Comparison of ENCODE assay signal across 8 cellular contexts in the genomic region with DNA sequence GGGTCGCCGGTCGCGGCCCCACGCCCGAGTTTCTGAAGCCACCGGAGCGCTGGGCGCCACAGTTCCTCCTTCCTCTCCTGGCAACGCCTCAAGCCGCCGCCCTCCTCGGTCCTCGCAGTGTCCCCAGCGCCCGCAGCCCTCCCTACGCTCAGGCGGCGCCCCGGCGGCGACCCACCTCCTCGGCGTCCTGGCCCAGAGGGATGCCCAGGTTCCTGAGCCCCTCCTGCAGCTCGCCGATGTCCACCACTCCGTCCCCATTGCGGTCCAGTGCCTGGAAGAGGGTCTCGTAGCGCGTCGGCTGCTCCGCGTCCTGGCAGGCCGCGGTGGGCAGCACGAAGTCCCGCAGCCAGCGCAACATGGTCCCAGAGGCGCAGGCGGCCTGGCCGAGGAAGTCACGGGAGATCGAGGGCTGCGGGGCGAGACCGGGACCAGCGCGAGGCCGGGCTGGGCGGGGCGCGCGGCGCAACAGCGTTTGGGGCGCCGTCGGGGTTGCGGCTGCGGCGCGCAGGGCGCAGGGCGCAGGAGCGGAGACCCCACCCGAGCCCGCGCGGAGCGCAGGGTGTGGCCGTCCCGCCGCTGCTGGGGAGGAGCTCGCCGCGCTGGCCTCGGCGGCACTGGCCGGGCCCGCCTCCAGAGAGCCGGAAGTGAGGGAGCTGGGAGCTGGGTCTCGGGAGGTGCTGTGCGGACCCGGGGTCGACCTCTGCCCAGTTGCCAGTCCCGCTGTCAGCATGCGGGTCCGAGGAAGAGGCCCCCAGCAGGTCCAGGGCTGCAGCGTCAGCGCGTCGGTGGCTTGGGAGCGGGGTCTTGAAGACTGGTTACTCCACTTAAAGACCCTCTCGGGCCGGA. TPM values are rescaled to one million over a fixed set of nuclear protein-coding genes. Genes with fewer than 3 reads are reported as not detected.
DNase-seq lines count a peak whose midpoint lies in the region; ATAC-seq and TF ChIP-seq lines count a peak whose summit lies in the region.

A gene (minus strand): TSS at position 563 of the 846 bp plus-strand sequence. CDS start 205 bp downstream, at position 358.

- H3K79me2 ChIP-seq in DND-41 (ENCODE audit: insufficient read depth, low read length), result peaks cover 38% of the 10 kb centered on the region
- no peaks in the 10 kb centered on the region for H3K79me2 ChIP-seq in SU-DHL-6 (ENCODE audit: insufficient read depth, low read length)
- H3K79me2 ChIP-seq in parathyroid adenoma, result no peaks in the 10 kb centered on the region

- H3K4me3 ChIP-seq in DND-41 (ENCODE audit: low read depth in 1 of 2, low read length in 2 of 2) (peak within 1 kb of the TSS; percentile 52 to 79), SU-DHL-6 (ENCODE audit: insufficient read depth, low read length, poor library complexity, severe bottlenecking) (peak within 1 kb of the TSS; percentile 62), parathyroid adenoma (ENCODE audit: low read depth, low read length) (peak within 1 kb of the TSS; percentile 89), tibial artery (peak within 1 kb of the TSS; percentile 84 to 88)

- peak within 1 kb of the TSS; percentile 98 for H2AFZ ChIP-seq in DND-41 (ENCODE audit: low read depth, low read length)
- peak within 1 kb of the TSS; percentile 98 for H2AFZ ChIP-seq in SU-DHL-6 (ENCODE audit: low read depth, low read length, severe bottlenecking)
- H2AFZ ChIP-seq in parathyroid adenoma, result peak within 1 kb of the TSS; percentile 89

- 0 out of 2 replicates have a peak, but pooled peaks cover 11% of the 10 kb centered on the region for H3F3A ChIP-seq in SU-DHL-6 (ENCODE audit: insufficient read depth)

- TF ChIP-seq CTCF in DND-41 (IDR thresholded peaks at IDR 0.05; ENCODE audit: borderline replicate concordance, extremely low read depth, low read length, poor library complexity, severe bottlenecking), result no peak
- TF ChIP-seq CTCF in SU-DHL-6 (IDR thresholded peaks at IDR 0.05; ENCODE audit: insufficient read depth, low read length, poor library complexity, severe bottlenecking), result no peak
- TF ChIP-seq CTCF in parathyroid adenoma (IDR thresholded peaks at IDR 0.05), result no peak
- no peak for TF ChIP-seq CTCF in tibial artery (IDR thresholded peaks at IDR 0.05)

- H4K20me1 ChIP-seq in DND-41 (ENCODE audit: insufficient read depth, low read length), result no peaks in the 10 kb centered on the region
- no peaks in the 10 kb centered on the region for H4K20me1 ChIP-seq in SU-DHL-6 (ENCODE audit: low read depth, low read length)

- H3K36me3 ChIP-seq in DND-41 (ENCODE audit: insufficient read depth, low read length), result peaks cover 24% of the 10 kb centered on the region
- H3K36me3 ChIP-seq in SU-DHL-6 (ENCODE audit: low read length), result no peaks in the 10 kb centered on the region
- H3K36me3 ChIP-seq in parathyroid adenoma (ENCODE audit: control insufficient read depth, insufficient read depth, low read length), result no peaks in the 10 kb centered on the region
- H3K36me3 ChIP-seq in tibial artery, result peaks cover 0 to 4% (median 3%) of the 10 kb centered on the region in 3 donors

- H3K4me1 ChIP-seq in DND-41 (ENCODE audit: insufficient read depth, low read length) (peaks cover 35% of the 10 kb centered on the region), parathyroid adenoma (peaks cover 2% of the 10 kb centered on the region), tibial artery (peaks cover 0 to 29% (median 15%) of the 10 kb centered on the region in 4 donors)

- ATAC-seq in DND-41 (ENCODE audit: insufficient read depth, low read depth) (peak; percentile 93), GM21737 (IDR thresholded peaks at IDR 0.05; ENCODE audit: unreplicated experiment) (peak; percentile 80), Right ventricle myocardium inferior (peak; percentile 98)

- peak; percentile 86 for DNase-seq in DND-41
- peak; percentile 82 for DNase-seq in LHCN-M2 (ENCODE audit: low read depth)
- peak; percentile 11 for DNase-seq in activated naive CD8-positive, alpha-beta T cell treated with anti-CD3 and anti-CD28 coated beads, Interleukin-2, amount 50 U/mL, for 16 hours (ENCODE audit: low read depth, low spot score)
- peak; percentile 93 for DNase-seq in Right ventricle myocardium inferior (ENCODE audit: missing footprints)
- DNase-seq in tibial artery, result peak; percentile 72 to 88

- H3K27me3 ChIP-seq in DND-41 (ENCODE audit: insufficient read depth, low read length, poor library complexity) (no peaks in the 10 kb centered on the region), SU-DHL-6 (ENCODE audit: low read length) (no peaks in the 10 kb centered on the region), parathyroid adenoma (ENCODE audit: control insufficient read depth, insufficient read depth, low read length) (no peaks in the 10 kb centered on the region), tibial artery (no peaks in the 10 kb centered on the region)

- H3K9ac ChIP-seq in DND-41 (ENCODE audit: low read depth, low read length) (peak within 1 kb of the TSS; percentile 81), SU-DHL-6 (ENCODE audit: low read length) (peak within 1 kb of the TSS; percentile 64), parathyroid adenoma (peak within 1 kb of the TSS; percentile 37)

- no peaks in the 10 kb centered on the region for H3K9me3 ChIP-seq in DND-41 (ENCODE audit: insufficient read depth, low read length, severe bottlenecking)
- H3K9me3 ChIP-seq in SU-DHL-6 (ENCODE audit: insufficient read depth, low read length), result no peaks in the 10 kb centered on the region
- H3K9me3 ChIP-seq in parathyroid adenoma (ENCODE audit: control insufficient read depth, low read length), result no peaks in the 10 kb centered on the region
- no peaks in the 10 kb centered on the region for H3K9me3 ChIP-seq in tibial artery

- H3K4me2 ChIP-seq in DND-41 (ENCODE audit: insufficient read depth, low read length) (peak within 1 kb of the TSS; percentile 99), SU-DHL-6 (ENCODE audit: low read depth, low read length, poor library complexity, severe bottlenecking) (peak within 1 kb of the TSS; percentile 75), parathyroid adenoma (ENCODE audit: low read length) (peak within 1 kb of the TSS; percentile 91)

- intact Hi-C loops in Right ventricle myocardium inferior (cut with DNase I) (loop anchor here (5.0 kb wide), 1 partner anchor 43 kb away; no protein-coding TSS in a partner anchor), tibial artery (cut with DNase I; ENCODE audit: low total_unique reads) (no loop called here)

- peak within 1 kb of the TSS; percentile 72 for H3K27ac ChIP-seq in DND-41 (ENCODE audit: low read length)
- no peak within 1 kb of the TSS for H3K27ac ChIP-seq in SU-DHL-6 (ENCODE audit: low read depth, low read length)
- peak within 1 kb of the TSS; percentile 89 for H3K27ac ChIP-seq in parathyroid adenoma
- H3K27ac ChIP-seq in tibial artery, result peak within 1 kb of the TSS; percentile 94 to 95

- no peaks in the 10 kb centered on the region for H3K9me2 ChIP-seq in SU-DHL-6 (replicated peaks; ENCODE audit: insufficient read depth, low read length)

RNA-seq across cellular contexts. Expression of the gene that starts here (rescaled TPM):
- total RNA-seq in LHCN-M2 (2014; rRNA removed) (71.5 and 76.9 TPM in 2 replicates), Right ventricle myocardium inferior (18.5 TPM)
- 15.9 TPM for polyA plus RNA-seq in LHCN-M2 (2012)

Comparison
In these comparisons a context has a peak if more than half of its experiments do, and no peak if none do; other contexts are left out.
1. DNase-seq: peak in every context shown above with its lines; median percentile 93 in Right ventricle myocardium inferior; 86 in DND-41; 82 in LHCN-M2; 80 in tibial artery; 11 in activated naive CD8-positive, alpha-beta T cell treated with anti-CD3 and anti-CD28 coated beads, Interleukin-2, amount 50 U/mL, for 16 hours.